Comparison of ENCODE assay signal across 1 cellular context in the genomic region with DNA sequence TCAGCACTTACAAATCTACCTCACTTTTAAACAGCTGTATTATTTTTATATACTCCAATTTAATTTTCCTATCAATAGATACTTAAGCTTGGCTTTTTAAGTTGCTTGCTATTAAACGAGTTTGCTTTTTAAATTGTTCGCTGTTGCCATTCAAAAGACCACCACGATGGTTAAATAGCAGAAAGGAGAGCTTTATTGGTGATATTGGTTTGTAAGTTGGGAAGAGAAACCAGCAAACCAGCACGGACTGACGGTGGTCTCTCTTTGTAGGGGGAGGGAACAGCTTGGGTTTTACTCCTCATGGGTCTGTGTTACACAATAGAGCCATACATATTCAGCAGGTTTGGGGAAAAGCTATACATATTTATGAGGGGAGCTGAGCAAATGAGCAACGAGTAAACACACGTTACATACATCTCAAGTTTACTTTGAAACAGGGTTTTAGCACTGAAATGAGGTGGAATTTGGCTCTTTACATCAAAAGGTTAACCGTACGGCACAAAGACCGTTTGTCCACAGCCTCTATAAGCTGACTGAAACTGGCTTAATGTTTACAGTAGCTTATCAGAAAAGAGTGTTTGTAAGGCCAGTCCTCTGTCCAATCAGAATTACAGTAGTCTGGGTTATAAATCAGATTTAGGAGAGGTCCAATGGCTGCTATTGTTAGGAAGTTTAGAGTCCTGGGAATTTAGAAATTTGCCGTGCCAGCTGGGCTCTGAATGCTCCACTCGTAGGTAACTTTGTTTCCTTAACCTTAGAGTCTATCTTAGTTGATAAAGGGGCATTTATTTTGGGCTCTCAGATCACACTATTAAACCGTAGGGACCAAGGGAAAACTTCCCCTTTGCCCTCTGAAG.
A peak's percentile ranks its signal among the peaks of the same experiment; 100 is the strongest.
TF ChIP-seq lines count a peak whose summit lies in the region.

No MANE protein-coding gene starts in this region.

TF ChIP-seq in HepG2, 621 proteins besides CTCF, POLR2A, EP300 and RAD21 (continued from another document and continues in another):
- TF ChIP-seq ZNF441 (CRISPR knock-in tag; IDR thresholded peaks at IDR 0.05; ENCODE audit: borderline replicate concordance) = peak; percentile 69
- no peak for TF ChIP-seq ZNF329 (CRISPR knock-in tag; IDR thresholded peaks at IDR 0.05; ENCODE audit: low read depth)
- no peak for TF ChIP-seq ZNF232 (CRISPR knock-in tag; IDR thresholded peaks at IDR 0.05; ENCODE audit: borderline replicate concordance)
- no peak for TF ChIP-seq MZF1 (CRISPR knock-in tag; IDR thresholded peaks at IDR 0.05; ENCODE audit: borderline replicate concordance)
- no peak for TF ChIP-seq ZNF773 (CRISPR knock-in tag; IDR thresholded peaks at IDR 0.05; ENCODE audit: borderline replicate concordance)
- TF ChIP-seq ARNT (IDR thresholded peaks at IDR 0.05) = no peak
- TF ChIP-seq ZNF652 (CRISPR knock-in tag; IDR thresholded peaks at IDR 0.05; ENCODE audit: borderline replicate concordance, low read depth) = peak; percentile 94
- TF ChIP-seq, protein P1, sequence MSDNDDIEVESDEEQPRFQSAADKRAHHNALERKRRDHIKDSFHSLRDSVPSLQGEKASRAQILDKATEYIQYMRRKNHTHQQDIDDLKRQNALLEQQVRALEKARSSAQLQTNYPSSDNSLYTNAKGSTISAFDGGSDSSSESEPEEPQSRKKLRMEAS (IDR thresholded peaks at IDR 0.05) = peak; percentile 69; the same call in 1 of the 2 replicates
- TF ChIP-seq SATB2 (CRISPR knock-in tag; IDR thresholded peaks at IDR 0.05) = no peak
- peak; percentile 89; the same call in 1 of the 2 replicates for TF ChIP-seq HOXA9 (CRISPR knock-in tag; IDR thresholded peaks at IDR 0.05; ENCODE audit: borderline replicate concordance)
- TF ChIP-seq ZNF292 (CRISPR knock-in tag; IDR thresholded peaks at IDR 0.05; ENCODE audit: borderline replicate concordance, low read depth) = peak; percentile 66; the same call in 1 of the 2 replicates
- TF ChIP-seq, protein P2, sequence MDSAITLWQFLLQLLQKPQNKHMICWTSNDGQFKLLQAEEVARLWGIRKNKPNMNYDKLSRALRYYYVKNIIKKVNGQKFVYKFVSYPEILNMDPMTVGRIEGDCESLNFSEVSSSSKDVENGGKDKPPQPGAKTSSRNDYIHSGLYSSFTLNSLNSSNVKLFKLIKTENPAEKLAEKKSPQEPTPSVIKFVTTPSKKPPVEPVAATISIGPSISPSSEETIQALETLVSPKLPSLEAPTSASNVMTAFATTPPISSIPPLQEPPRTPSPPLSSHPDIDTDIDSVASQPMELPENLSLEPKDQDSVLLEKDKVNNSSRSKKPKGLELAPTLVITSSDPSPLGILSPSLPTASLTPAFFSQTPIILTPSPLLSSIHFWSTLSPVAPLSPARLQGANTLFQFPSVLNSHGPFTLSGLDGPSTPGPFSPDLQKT (CRISPR knock-in tag; IDR thresholded peaks at IDR 0.05; ENCODE audit: borderline replicate concordance) = no peak
- TF ChIP-seq, protein P3, sequence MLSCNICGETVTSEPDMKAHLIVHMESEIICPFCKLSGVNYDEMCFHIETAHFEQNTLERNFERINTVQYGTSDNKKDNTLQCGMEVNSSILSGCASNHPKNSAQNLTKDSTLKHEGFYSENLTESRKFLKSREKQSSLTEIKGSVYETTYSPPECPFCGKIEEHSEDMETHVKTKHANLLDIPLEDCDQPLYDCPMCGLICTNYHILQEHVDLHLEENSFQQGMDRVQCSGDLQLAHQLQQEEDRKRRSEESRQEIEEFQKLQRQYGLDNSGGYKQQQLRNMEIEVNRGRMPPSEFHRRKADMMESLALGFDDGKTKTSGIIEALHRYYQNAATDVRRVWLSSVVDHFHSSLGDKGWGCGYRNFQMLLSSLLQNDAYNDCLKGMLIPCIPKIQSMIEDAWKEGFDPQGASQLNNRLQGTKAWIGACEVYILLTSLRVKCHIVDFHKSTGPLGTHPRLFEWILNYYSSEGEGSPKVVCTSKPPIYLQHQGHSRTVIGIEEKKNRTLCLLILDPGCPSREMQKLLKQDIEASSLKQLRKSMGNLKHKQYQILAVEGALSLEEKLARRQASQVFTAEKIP (CRISPR knock-in tag; IDR thresholded peaks at IDR 0.05; ENCODE audit: borderline replicate concordance) = no peak
- no peak for TF ChIP-seq ZNF24 (IDR thresholded peaks at IDR 0.05)
- TF ChIP-seq ZNF891 (CRISPR knock-in tag; IDR thresholded peaks at IDR 0.05) = no peak
- TF ChIP-seq SP4 (CRISPR knock-in tag; IDR thresholded peaks at IDR 0.05) = no peak; the same call in 1 of the 2 replicates
- TF ChIP-seq MLLT10 (CRISPR knock-in tag; IDR thresholded peaks at IDR 0.05) = no peak
- peak; percentile 99 for TF ChIP-seq PHF21A (CRISPR knock-in tag; IDR thresholded peaks at IDR 0.05)
- TF ChIP-seq IKZF4 (CRISPR knock-in tag; IDR thresholded peaks at IDR 0.05; ENCODE audit: borderline replicate concordance, low read depth, not compliant biosample characterization) = no peak
- no peak for TF ChIP-seq ZNF550 (CRISPR knock-in tag; IDR thresholded peaks at IDR 0.05; ENCODE audit: borderline replicate concordance)
- no peak for TF ChIP-seq ZC3H4 (CRISPR knock-in tag; IDR thresholded peaks at IDR 0.05; ENCODE audit: borderline replicate concordance)
- TF ChIP-seq ZFYVE20 (CRISPR knock-in tag; IDR thresholded peaks at IDR 0.05; ENCODE audit: borderline replicate concordance, low read depth) = no peak
- TF ChIP-seq HNF4A (CRISPR knock-in tag; IDR thresholded peaks at IDR 0.05) = peak; percentile 99
- TF ChIP-seq, protein P4, sequence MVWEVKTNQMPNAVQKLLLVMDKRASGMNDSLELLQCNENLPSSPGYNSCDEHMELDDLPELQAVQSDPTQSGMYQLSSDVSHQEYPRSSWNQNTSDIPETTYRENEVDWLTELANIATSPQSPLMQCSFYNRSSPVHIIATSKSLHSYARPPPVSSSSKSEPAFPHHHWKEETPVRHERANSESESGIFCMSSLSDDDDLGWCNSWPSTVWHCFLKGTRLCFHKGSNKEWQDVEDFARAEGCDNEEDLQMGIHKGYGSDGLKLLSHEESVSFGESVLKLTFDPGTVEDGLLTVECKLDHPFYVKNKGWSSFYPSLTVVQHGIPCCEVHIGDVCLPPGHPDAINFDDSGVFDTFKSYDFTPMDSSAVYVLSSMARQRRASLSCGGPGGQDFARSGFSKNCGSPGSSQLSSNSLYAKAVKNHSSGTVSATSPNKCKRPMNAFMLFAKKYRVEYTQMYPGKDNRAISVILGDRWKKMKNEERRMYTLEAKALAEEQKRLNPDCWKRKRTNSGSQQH (CRISPR knock-in tag; IDR thresholded peaks at IDR 0.05; ENCODE audit: low read depth) = peak; percentile 55; the same call in 1 of the 2 replicates
- TF ChIP-seq ZSCAN31 (CRISPR knock-in tag; IDR thresholded peaks at IDR 0.05; ENCODE audit: low read depth) = peak; percentile 53; the same call in 1 of the 2 replicates
- TF ChIP-seq NFRKB (IDR thresholded peaks at IDR 0.05) = no peak
- TF ChIP-seq ZNF207 (IDR thresholded peaks at IDR 0.05; ENCODE audit: borderline replicate concordance) = no peak
- TF ChIP-seq, protein P5, sequence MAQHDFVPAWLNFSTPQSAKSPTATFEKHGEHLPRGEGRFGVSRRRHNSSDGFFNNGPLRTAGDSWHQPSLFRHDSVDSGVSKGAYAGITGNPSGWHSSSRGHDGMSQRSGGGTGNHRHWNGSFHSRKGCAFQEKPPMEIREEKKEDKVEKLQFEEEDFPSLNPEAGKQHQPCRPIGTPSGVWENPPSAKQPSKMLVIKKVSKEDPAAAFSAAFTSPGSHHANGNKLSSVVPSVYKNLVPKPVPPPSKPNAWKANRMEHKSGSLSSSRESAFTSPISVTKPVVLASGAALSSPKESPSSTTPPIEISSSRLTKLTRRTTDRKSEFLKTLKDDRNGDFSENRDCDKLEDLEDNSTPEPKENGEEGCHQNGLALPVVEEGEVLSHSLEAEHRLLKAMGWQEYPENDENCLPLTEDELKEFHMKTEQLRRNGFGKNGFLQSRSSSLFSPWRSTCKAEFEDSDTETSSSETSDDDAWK (CRISPR knock-in tag; IDR thresholded peaks at IDR 0.05) = no peak
- no peak for TF ChIP-seq U2AF1 (optimal IDR thresholded peaks at IDR 0.05; ENCODE audit: low read depth, low read length)
- no peak for TF ChIP-seq ZNF253 (CRISPR knock-in tag; IDR thresholded peaks at IDR 0.05; ENCODE audit: borderline replicate concordance)
- TF ChIP-seq, protein P6, sequence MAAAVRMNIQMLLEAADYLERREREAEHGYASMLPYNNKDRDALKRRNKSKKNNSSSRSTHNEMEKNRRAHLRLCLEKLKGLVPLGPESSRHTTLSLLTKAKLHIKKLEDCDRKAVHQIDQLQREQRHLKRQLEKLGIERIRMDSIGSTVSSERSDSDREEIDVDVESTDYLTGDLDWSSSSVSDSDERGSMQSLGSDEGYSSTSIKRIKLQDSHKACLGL (CRISPR knock-in tag; IDR thresholded peaks at IDR 0.05) = no peak
- TF ChIP-seq ISL2 (CRISPR knock-in tag; IDR thresholded peaks at IDR 0.05) = peak; percentile 90
- no peak for TF ChIP-seq ZNF260 (CRISPR knock-in tag; IDR thresholded peaks at IDR 0.05; ENCODE audit: borderline replicate concordance, low read depth)
- no peak for TF ChIP-seq TAF15 (IDR thresholded peaks at IDR 0.05; ENCODE audit: low read depth, low read length, poor library complexity, severe bottlenecking)
- TF ChIP-seq ZC3H13 (CRISPR knock-in tag; IDR thresholded peaks at IDR 0.05) = no peak
- no peak for TF ChIP-seq MED8 (CRISPR knock-in tag; IDR thresholded peaks at IDR 0.05; ENCODE audit: insufficient replicate concordance)
- TF ChIP-seq PCBP1 (IDR thresholded peaks at IDR 0.05; ENCODE audit: borderline replicate concordance, low read depth, low read length) = no peak
- TF ChIP-seq HOXD1 (CRISPR knock-in tag; IDR thresholded peaks at IDR 0.05) = no peak; the same call in 1 of the 2 replicates
- TF ChIP-seq, protein P7, sequence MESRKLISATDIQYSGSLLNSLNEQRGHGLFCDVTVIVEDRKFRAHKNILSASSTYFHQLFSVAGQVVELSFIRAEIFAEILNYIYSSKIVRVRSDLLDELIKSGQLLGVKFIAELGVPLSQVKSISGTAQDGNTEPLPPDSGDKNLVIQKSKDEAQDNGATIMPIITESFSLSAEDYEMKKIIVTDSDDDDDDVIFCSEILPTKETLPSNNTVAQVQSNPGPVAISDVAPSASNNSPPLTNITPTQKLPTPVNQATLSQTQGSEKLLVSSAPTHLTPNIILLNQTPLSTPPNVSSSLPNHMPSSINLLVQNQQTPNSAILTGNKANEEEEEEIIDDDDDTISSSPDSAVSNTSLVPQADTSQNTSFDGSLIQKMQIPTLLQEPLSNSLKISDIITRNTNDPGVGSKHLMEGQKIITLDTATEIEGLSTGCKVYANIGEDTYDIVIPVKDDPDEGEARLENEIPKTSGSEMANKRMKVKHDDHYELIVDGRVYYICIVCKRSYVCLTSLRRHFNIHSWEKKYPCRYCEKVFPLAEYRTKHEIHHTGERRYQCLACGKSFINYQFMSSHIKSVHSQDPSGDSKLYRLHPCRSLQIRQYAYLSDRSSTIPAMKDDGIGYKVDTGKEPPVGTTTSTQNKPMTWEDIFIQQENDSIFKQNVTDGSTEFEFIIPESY (CRISPR knock-in tag; IDR thresholded peaks at IDR 0.05) = no peak
- peak; percentile 80 for TF ChIP-seq KAT8 (CRISPR knock-in tag; IDR thresholded peaks at IDR 0.05)
- TF ChIP-seq ZNF317 (CRISPR knock-in tag; IDR thresholded peaks at IDR 0.05) = peak; percentile 77
- TF ChIP-seq SMAD9 (CRISPR knock-in tag; IDR thresholded peaks at IDR 0.05) = no peak
- peak; percentile 97 for TF ChIP-seq FOXJ3 (CRISPR knock-in tag; IDR thresholded peaks at IDR 0.05; ENCODE audit: borderline replicate concordance)
- TF ChIP-seq HNRNPK (IDR thresholded peaks at IDR 0.05; ENCODE audit: low read depth, low read length, poor library complexity, severe bottlenecking) = no peak
- no peak for TF ChIP-seq NFKB2 (CRISPR knock-in tag; IDR thresholded peaks at IDR 0.05; ENCODE audit: borderline replicate concordance)
- no peak; the same call in 1 of the 2 replicates for TF ChIP-seq TOE1 (CRISPR knock-in tag; IDR thresholded peaks at IDR 0.05)
- no peak for TF ChIP-seq MTA3 (CRISPR knock-in tag; IDR thresholded peaks at IDR 0.05)
- peak; percentile 88 for TF ChIP-seq ZNF12 (CRISPR knock-in tag; IDR thresholded peaks at IDR 0.05)
- TF ChIP-seq, protein P8, sequence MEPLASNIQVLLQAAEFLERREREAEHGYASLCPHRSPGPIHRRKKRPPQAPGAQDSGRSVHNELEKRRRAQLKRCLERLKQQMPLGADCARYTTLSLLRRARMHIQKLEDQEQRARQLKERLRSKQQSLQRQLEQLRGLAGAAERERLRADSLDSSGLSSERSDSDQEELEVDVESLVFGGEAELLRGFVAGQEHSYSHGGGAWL (CRISPR knock-in tag; IDR thresholded peaks at IDR 0.05) = no peak
- TF ChIP-seq RELA (CRISPR knock-in tag; IDR thresholded peaks at IDR 0.05) = 0 out of 2 replicates have a peak, but pooled peaks have one; percentile 56
- no peak for TF ChIP-seq ZNF713 (CRISPR knock-in tag; IDR thresholded peaks at IDR 0.05)
- no peak for TF ChIP-seq KLF12 (CRISPR knock-in tag; IDR thresholded peaks at IDR 0.05; ENCODE audit: borderline replicate concordance)
- TF ChIP-seq MEF2D (CRISPR knock-in tag; IDR thresholded peaks at IDR 0.05) = peak; percentile 64; the same call in 1 of the 2 replicates
- no peak for TF ChIP-seq MAFK (conservative IDR thresholded peaks at IDR 0.05 in 1 of 2, IDR thresholded peaks at IDR 0.05 in 1 of 2; ENCODE audit: low read length in 2 of 2)
- 0 out of 2 replicates have a peak, but pooled peaks have one; percentile 52 for TF ChIP-seq DMAP1 (CRISPR knock-in tag; IDR thresholded peaks at IDR 0.05)
- TF ChIP-seq, protein P9, sequence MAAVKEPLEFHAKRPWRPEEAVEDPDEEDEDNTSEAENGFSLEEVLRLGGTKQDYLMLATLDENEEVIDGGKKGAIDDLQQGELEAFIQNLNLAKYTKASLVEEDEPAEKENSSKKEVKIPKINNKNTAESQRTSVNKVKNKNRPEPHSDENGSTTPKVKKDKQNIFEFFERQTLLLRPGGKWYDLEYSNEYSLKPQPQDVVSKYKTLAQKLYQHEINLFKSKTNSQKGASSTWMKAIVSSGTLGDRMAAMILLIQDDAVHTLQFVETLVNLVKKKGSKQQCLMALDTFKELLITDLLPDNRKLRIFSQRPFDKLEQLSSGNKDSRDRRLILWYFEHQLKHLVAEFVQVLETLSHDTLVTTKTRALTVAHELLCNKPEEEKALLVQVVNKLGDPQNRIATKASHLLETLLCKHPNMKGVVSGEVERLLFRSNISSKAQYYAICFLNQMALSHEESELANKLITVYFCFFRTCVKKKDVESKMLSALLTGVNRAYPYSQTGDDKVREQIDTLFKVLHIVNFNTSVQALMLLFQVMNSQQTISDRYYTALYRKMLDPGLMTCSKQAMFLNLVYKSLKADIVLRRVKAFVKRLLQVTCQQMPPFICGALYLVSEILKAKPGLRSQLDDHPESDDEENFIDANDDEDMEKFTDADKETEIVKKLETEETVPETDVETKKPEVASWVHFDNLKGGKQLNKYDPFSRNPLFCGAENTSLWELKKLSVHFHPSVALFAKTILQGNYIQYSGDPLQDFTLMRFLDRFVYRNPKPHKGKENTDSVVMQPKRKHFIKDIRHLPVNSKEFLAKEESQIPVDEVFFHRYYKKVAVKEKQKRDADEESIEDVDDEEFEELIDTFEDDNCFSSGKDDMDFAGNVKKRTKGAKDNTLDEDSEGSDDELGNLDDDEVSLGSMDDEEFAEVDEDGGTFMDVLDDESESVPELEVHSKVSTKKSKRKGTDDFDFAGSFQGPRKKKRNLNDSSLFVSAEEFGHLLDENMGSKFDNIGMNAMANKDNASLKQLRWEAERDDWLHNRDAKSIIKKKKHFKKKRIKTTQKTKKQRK (IDR thresholded peaks at IDR 0.05; ENCODE audit: low read length) = no peak
- TF ChIP-seq TAF1 (CRISPR knock-in tag; IDR thresholded peaks at IDR 0.05) = peak; percentile 54; the same call in 1 of the 2 replicates
